9 cellular contexts compared by ENCODE assay signal in genomic region chr2:41966431-41966893, GRCh38.
DNase-seq lines count a peak whose midpoint lies in the region; ATAC-seq, FAIRE-seq and TF ChIP-seq lines count a peak whose summit lies in the region.
"Had no signal": no experiment of that assay in that cellular context is flagged by ENCODE, and none has a peak within 500 bp of the region (broad histone marks: within the 10 kb centered on the region; RNA-seq: fewer than 3 reads in every experiment).

No MANE protein-coding gene starts in this region.

- DNase-seq in A549 (ENCODE audit: low read depth in 1 of 2, low spot score in 1 of 2) (peak; percentile 79 to 89), NCI-H69 (lab: John Stamatoyannopoulos, UW) (peak; percentile 47), ecto neural progenitor cell (ENCODE audit: low spot score) (no peak), HUDEP-2 (lab: John Stamatoyannopoulos, UW; ENCODE audit: unreplicated experiment in 76 of 76) (no peak)
- DNase-seq in activated CD4-positive, alpha-beta T cell treated with anti-CD3 and anti-CD28 coated beads for 1 hour: no peak
- DNase-seq in activated CD4-positive, alpha-beta T cell treated with anti-CD3 and anti-CD28 coated beads, Interleukin-2, amount 50 U/mL, for 48 hours: no peak
- DNase-seq: DND-41 had no signal

- H3K4me3 ChIP-seq in A549 (no peak overlapping the region), muscle layer of duodenum (ENCODE audit: low read depth in 1 of 2, low read length in 2 of 2) (no peak overlapping the region)

- no peaks in the 10 kb centered on the region for H3K36me3 ChIP-seq in muscle layer of duodenum (ENCODE audit: control insufficient read depth in 1 of 2, insufficient read depth in 2 of 2, low read length in 2 of 2)

- TF ChIP-seq RAD21 in A549 (conservative IDR thresholded peaks at IDR 0.05 in 1 of 2, IDR thresholded peaks at IDR 0.05 in 1 of 2): peak; percentile 29 to 56; a peak in 4 of 5 replicates

- no peaks in the 10 kb centered on the region for H3K9me3 ChIP-seq in A549
- no peaks in the 10 kb centered on the region for H3K9me3 ChIP-seq in muscle layer of duodenum (ENCODE audit: control insufficient read depth in 1 of 2, low read length in 2 of 2)

- H3K4me1 ChIP-seq in A549: peaks cover 61% of the 10 kb centered on the region
- peaks cover 29 to 43% of the 10 kb centered on the region in 2 donors for H3K4me1 ChIP-seq in muscle layer of duodenum (ENCODE audit: control insufficient read depth in 1 of 2, insufficient read depth in 2 of 2, low read length in 2 of 2)

- FAIRE-seq in A549 (lab: Jason Lieb, UNC): peak; percentile 76

- no peak for TF ChIP-seq POLR2A in A549 (IDR thresholded peaks at IDR 0.05; ENCODE audit: low read length)

- peak overlapping the region; percentile 62 for H3K4me2 ChIP-seq in A549

- no peaks in the 10 kb centered on the region for H3K27me3 ChIP-seq in muscle layer of duodenum (ENCODE audit: low read depth, low read length)

- TF ChIP-seq EP300 in A549 (IDR thresholded peaks at IDR 0.05): peak; percentile 77 to 90; a peak in 3 of 5 replicates

- peak; percentile 81 to 89 for ATAC-seq in A549
- ATAC-seq in esophagus mucosa: peak; percentile 68

- TF ChIP-seq CTCF in A549 (IDR thresholded peaks at IDR 0.05): no peak

- POLR2A ChIA-PET in A549 (lab: Yijun Ruan, JAX): interaction anchor here (1.1 to 2.1 kb wide), 3 partner anchors 36 to 166 kb away, joined by 4 to 18 read pairs (median 8); partner anchors contain the start of gene PKDCC

- H3K27ac ChIP-seq in A549: peak overlapping the region; percentile 74 to 83
- H3K27ac ChIP-seq in muscle layer of duodenum (ENCODE audit: low read length): peak overlapping the region; percentile 60

- CTCF ChIA-PET in A549 (lab: Yijun Ruan, JAX): interaction anchor here (1.1 to 3.0 kb wide), 6 partner anchors 41 to 120 kb away, joined by 3 to 17 read pairs (median 5); no protein-coding TSS in a partner anchor

- WGBS in A549 (ENCODE audit: missing lambda C conversion rate): 1% methylated on average over 7 of the region's 10 CpGs

TF ChIP-seq in A549, 52 proteins besides CTCF, POLR2A, EP300 and RAD21:
- TF ChIP-seq FOXS1 (CRISPR knock-in tag; IDR thresholded peaks at IDR 0.05) (peak; percentile 82; the same call in 1 of the 2 replicates), BHLHE40 (IDR thresholded peaks at IDR 0.05; ENCODE audit: low read depth, low read length) (no peak), E2F6 (IDR thresholded peaks at IDR 0.05; ENCODE audit: borderline replicate concordance, low read depth) (no peak), MAX (IDR thresholded peaks at IDR 0.05) (peak; percentile 73; the same call in 1 of the 2 replicates), BCL3 (IDR thresholded peaks at IDR 0.05) (peak; percentile 75; the same call in 2 of the 3 replicates), POLR2AphosphoS2 (conservative IDR thresholded peaks at IDR 0.05; ENCODE audit: low read length) (no peak), CEBPB (IDR thresholded peaks at IDR 0.05) (peak in 1 of 2 experiments; percentile 75; a peak in 2 of 4 replicates), SMC3 (IDR thresholded peaks at IDR 0.05) (peak; percentile 49; the same call in 2 of the 3 replicates), JUNB (IDR thresholded peaks at IDR 0.05) (peak; percentile 89), JUN (IDR thresholded peaks at IDR 0.05) (peak; percentile 87 to 92), HES2 (IDR thresholded peaks at IDR 0.05) (peak; percentile 76), USF2 (IDR thresholded peaks at IDR 0.05) (no peak), FOSL2 (IDR thresholded peaks at IDR 0.05) (peak; percentile 74), FOSL2 (CRISPR knock-in tag; IDR thresholded peaks at IDR 0.05) (peak; percentile 94), GATA3 (IDR thresholded peaks at IDR 0.05; ENCODE audit: borderline replicate concordance) (peak; percentile 92)

Comparison
In these comparisons a context has a peak if more than half of its experiments do, and no peak if none do; other contexts are left out.
1. DNase-seq: peak in A549 (2 of 2) and NCI-H69 (single experiment); none in ecto neural progenitor cell (single experiment), activated CD4-positive, alpha-beta T cell treated with anti-CD3 and anti-CD28 coated beads for 1 hour (single experiment), HUDEP-2 (0 of 76) and activated CD4-positive, alpha-beta T cell treated with anti-CD3 and anti-CD28 coated beads, Interleukin-2, amount 50 U/mL, for 48 hours (0 of 2).